Comparison of ENCODE assay signal across 11 cellular contexts in genomic region chrX:134431894-134432293, GRCh38. TPM values are rescaled to one million over a fixed set of nuclear protein-coding genes. Genes with fewer than 3 reads are reported as not detected.
DNase-seq lines count a peak whose midpoint lies in the region; ATAC-seq and TF ChIP-seq lines count a peak whose summit lies in the region.
"Had no signal": no experiment of that assay in that cellular context is flagged by ENCODE, and none has a peak within 500 bp of the region (broad histone marks: within the 10 kb centered on the region; RNA-seq: fewer than 3 reads in every experiment).

No MANE protein-coding gene starts in this region.

- TF ChIP-seq CTCF in fibroblast of villous mesenchyme (IDR thresholded peaks at IDR 0.05; ENCODE audit: insufficient read depth, low read depth, low read length), result no peak

- DNase-seq in Caki2 (ENCODE audit: low read depth) (peak; percentile 15), fibroblast of villous mesenchyme (ENCODE audit: low read depth) (peak; percentile 20), mesenteric fat pad (ENCODE audit: low spot score) (no peak), NCI-H187 (lab: John Stamatoyannopoulos, UW) (no peak), epidermal melanocyte (ENCODE audit: insufficient read length, low spot score) (no peak)
- DNase-seq: activated CD8-positive, alpha-beta memory T cell treated with anti-CD3 and anti-CD28 coated beads, Interleukin-2, amount 50 U/mL, for 4 hours; DMS79 treated with DMSO at 0.1 percent for 48 hours had no signal

- H3K4me3 ChIP-seq in fibroblast of villous mesenchyme (ENCODE audit: low read depth, low read length), result no peak overlapping the region
- H3K4me3 ChIP-seq: neural progenitor cell had no signal

- in situ Hi-C loops in Caki2 (cut with HindIII; ENCODE audit: low pct_unique_long_range_greater_than_20kb, low sequenced_read_pairs), result no loop called here

- ATAC-seq in GM21786 (IDR thresholded peaks at IDR 0.05; ENCODE audit: unreplicated experiment) (peak; percentile 56), SK-N-SH treated with all-trans-retinoic acid at 6 μM for 48 hours (peak; percentile 91), GM21717 (IDR thresholded peaks at IDR 0.05; ENCODE audit: unreplicated experiment) (no peak)

TF ChIP-seq in SK-N-SH treated with all-trans-retinoic acid at 6 μM for 48 hours, 23 proteins besides CTCF, POLR2A, EP300 and RAD21:
- no peak for TF ChIP-seq RARB (CRISPR knock-in tag; IDR thresholded peaks at IDR 0.05)
- peak; percentile 40; the same call in 1 of the 2 replicates for TF ChIP-seq ISL1 (CRISPR knock-in tag; IDR thresholded peaks at IDR 0.05)

RNA-seq across cellular contexts. Expression of gene HPRT1, which starts 28.1 kb away (rescaled TPM):
- total RNA-seq in Caki2 (2014; rRNA removed; shearing (Covaris generic); ENCODE audit: low replicate concordance), result 49.7 and 62.7 TPM in 2 replicates
- total RNA-seq in fibroblast of villous mesenchyme (6.8 and 17.3 TPM in 2 replicates), mesenteric fat pad (18.1 TPM)

RNA-seq across cellular contexts. Expression of gene PHF6, which starts 58.8 kb away (rescaled TPM):
- 24.0 and 24.9 TPM in 2 replicates for total RNA-seq in Caki2 (2014; rRNA removed; shearing (Covaris generic); ENCODE audit: low replicate concordance)
- total RNA-seq in fibroblast of villous mesenchyme, result 19.3 and 31.1 TPM in 2 replicates
- 13.1 TPM for total RNA-seq in mesenteric fat pad

Comparison
In these comparisons a context has a peak if more than half of its experiments do, and no peak if none do; other contexts are left out.
1. DNase-seq: peak in Caki2 (single experiment) and fibroblast of villous mesenchyme (single experiment); none in mesenteric fat pad (single experiment), NCI-H187 (0 of 2) and epidermal melanocyte (single experiment).